ENCODE assay signal across 8 cellular contexts in the genomic region with DNA sequence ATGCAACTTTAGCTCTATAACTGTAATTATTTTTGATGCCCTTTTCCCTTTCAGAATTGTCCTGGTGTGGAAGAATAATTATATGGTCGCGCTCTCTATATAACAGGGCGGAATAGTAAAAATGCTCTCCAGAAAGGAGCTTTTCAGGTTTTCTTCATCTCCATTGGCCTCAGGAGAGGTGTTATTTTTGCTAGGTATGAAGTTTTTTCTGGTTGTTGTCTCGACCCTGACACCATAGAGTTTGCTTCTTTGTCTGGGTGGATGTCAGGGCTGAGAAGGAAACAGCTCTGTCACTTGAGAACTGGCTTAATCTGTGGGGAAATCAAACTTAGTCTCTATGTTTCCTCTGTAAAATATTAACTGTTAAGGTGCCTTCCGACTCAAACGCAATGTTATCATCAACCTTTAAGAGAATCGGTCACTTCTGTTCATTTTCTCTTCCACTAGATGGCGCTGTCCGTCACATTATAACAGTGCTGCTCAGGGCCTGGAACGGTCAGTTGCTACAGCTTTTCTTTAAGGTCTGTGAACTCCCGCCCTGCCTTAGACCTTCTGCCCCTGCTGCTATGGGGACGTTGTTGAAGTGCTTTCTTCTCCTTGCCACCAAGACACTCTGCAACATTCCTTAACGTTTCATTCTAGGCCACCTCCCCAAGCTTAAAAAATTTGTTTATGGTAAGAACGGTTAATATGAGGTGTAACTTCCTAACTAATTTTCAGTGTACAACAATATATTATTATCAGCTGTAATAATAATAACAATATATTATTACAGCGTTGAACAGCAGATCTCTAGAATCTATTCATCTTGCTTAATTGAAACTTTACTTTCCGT. TPM values are rescaled to one million over a fixed set of nuclear protein-coding genes. Genes with fewer than 3 reads are reported as not detected.
A peak's percentile ranks its signal among the peaks of the same experiment; 100 is the strongest.
DNase-seq lines count a peak whose midpoint lies in the region; ATAC-seq and TF ChIP-seq lines count a peak whose summit lies in the region.

No MANE protein-coding gene starts in this region.

- TF ChIP-seq CTCF in AG04450 (IDR thresholded peaks at IDR 0.05; ENCODE audit: low read depth, low read length), result peak; percentile 68

- POLR2A ChIA-PET in AG04450 (lab: Yijun Ruan, JAX), result interaction anchor here (2.1 kb wide), 1 partner anchor 326 kb away, joined by 6 read pairs; no protein-coding TSS in a partner anchor

- H3K27me3 Mint-ChIP-seq in T-helper 17 cell, result peaks cover 62% of the 10 kb centered on the region

- ATAC-seq in GM18511 (IDR thresholded peaks at IDR 0.05; ENCODE audit: unreplicated experiment), result peak; percentile 97
- peak; percentile 88 for ATAC-seq in HG03025 (IDR thresholded peaks at IDR 0.05; ENCODE audit: low FRiP score, unreplicated experiment)
- ATAC-seq in T-helper 17 cell, result peak; percentile 69

- H3K9me3 ChIP-seq in AG04450 (ENCODE audit: control insufficient read depth, insufficient read depth, low read length), result no peaks in the 10 kb centered on the region
- H3K9me3 ChIP-seq in T-helper 17 cell (ENCODE audit: control insufficient read depth, low read length, poor library complexity, severe bottlenecking), result no peaks in the 10 kb centered on the region

- H3K27ac ChIP-seq in AG04450 (ENCODE audit: low read depth, low read length), result no peak overlapping the region

- peak overlapping the region; percentile 63 for H3K4me3 Mint-ChIP-seq in T-helper 17 cell

- CTCF ChIA-PET in AG04450 (lab: Charles Lee), result interaction anchor here (0.6 to 8.0 kb wide), 68 partner anchors 8 to 1093 kb away, joined by 3 to 272 read pairs (median 4); a partner anchor contains a TSS

- DNase-seq in AG04450 (ENCODE audit: low read depth, low spot score) (peak; percentile 49), NCI-H1930 (lab: John Stamatoyannopoulos, UW) (peak; percentile 62 to 85), T-helper 17 cell (peak in 1 of 3 donors; percentile 28), astrocyte of the hippocampus (ENCODE audit: low read depth, low spot score) (peak; percentile 84), iPS-NIHi7 (ENCODE audit: extremely low spot score) (peak; percentile 64)
- DNase-seq in stimulated activated CD4-positive, alpha-beta T cell treated with anti-CD3 and anti-CD28 coated beads, Interleukin-12 subunit alpha, Interleukin-12 subunit beta, amount 100 ng/mL, for 48 hours (ENCODE audit: low read depth in 2 of 3, low spot score in 1 of 3), result peak; percentile 9 to 53 (median 29)

- peaks cover 9% of the 10 kb centered on the region for H3K27me3 ChIP-seq in AG04450 (ENCODE audit: control insufficient read depth, insufficient read depth, low read length)

- H3K27ac Mint-ChIP-seq in T-helper 17 cell, result no peak overlapping the region

- H3K4me1 Mint-ChIP-seq in T-helper 17 cell, result peaks cover 6% of the 10 kb centered on the region

- H3K4me3 ChIP-seq in AG04450 (ENCODE audit: low read depth, low read length), result no peak overlapping the region

- H3K36me3 Mint-ChIP-seq in T-helper 17 cell (ENCODE audit: low read depth), result peaks cover 4% of the 10 kb centered on the region

RNA-seq across cellular contexts. Expression of a gene that starts 23.8 kb away (rescaled TPM):
- not detected in 2 replicates for polyA plus RNA-seq in AG04450 (2011; rRNA removed)
- polyA minus RNA-seq in AG04450 (2011; rRNA and poly(A)+ RNA removed), result not detected in 2 replicates
- not detected for total RNA-seq in T-helper 17 cell

RNA-seq across cellular contexts. Expression of a gene that starts 41.6 kb away (rescaled TPM):
- not detected in 2 replicates for polyA plus RNA-seq in AG04450 (2011; rRNA removed)
- polyA minus RNA-seq in AG04450 (2011; rRNA and poly(A)+ RNA removed), result not detected in 2 replicates
- total RNA-seq in T-helper 17 cell, result not detected
